Comparison of ENCODE assay signal across 1 cellular context in genomic region chr16:23435500-23435899, GRCh38.
TF ChIP-seq lines count a peak whose summit lies in the region.

No MANE protein-coding gene starts in this region.

TF ChIP-seq in WTC11, 78 proteins besides CTCF, POLR2A, EP300 and RAD21 (continued from another document):
- TF ChIP-seq MAX (CRISPR knock-in tag; IDR thresholded peaks at IDR 0.05), result no peak
